25 cellular contexts compared by ENCODE assay signal in genomic region chr12:95718001-95718400, GRCh38.
DNase-seq lines count a peak whose midpoint lies in the region; ATAC-seq, FAIRE-seq and TF ChIP-seq lines count a peak whose summit lies in the region.
"Had no signal": no experiment of that assay in that cellular context is flagged by ENCODE, and none has a peak within 500 bp of the region (broad histone marks: within the 10 kb centered on the region; RNA-seq: fewer than 3 reads in every experiment).

No MANE protein-coding gene starts in this region.

- FAIRE-seq in bronchial epithelial cell (lab: Jason Lieb, UNC), result no peak

- H3K4me1 Mint-ChIP-seq in nephron, result peaks cover 15% of the 10 kb centered on the region
- H3K4me1 Mint-ChIP-seq: stimulated activated memory B cell treated with anti-CD40 and anti-IgM and Interleukin-4, amounts not matched to agents 10 μg/mL and 1 μg/mL and 100 μg/mL, for 72 hours had no signal

- no peak overlapping the region for H3K4me3 Mint-ChIP-seq in nephron
- H3K4me3 Mint-ChIP-seq: activated CD8-positive, alpha-beta T cell treated with anti-CD3 and anti-CD28 coated beads, Interleukin-2, amount 10 ng/mL, durations not matched to agents 7 days and 5 days; CD4-positive, alpha-beta T cell; dendritic cell treated with granulocyte-macrophage colony-stimulating factor and Interleukin-4, amounts not matched to agents 40 ng/mL and 50 ng/mL, for 4 days; stimulated activated memory B cell treated with anti-CD40 and anti-IgM and Interleukin-4, amounts not matched to agents 10 μg/mL and 1 μg/mL and 100 μg/mL, for 72 hours had no signal

- peak overlapping the region; percentile 71 to 95 (median 78) for H3K27ac Mint-ChIP-seq in nephron
- H3K27ac Mint-ChIP-seq: activated CD8-positive, alpha-beta T cell treated with anti-CD3 and anti-CD28 coated beads, Interleukin-2, amount 10 ng/mL, durations not matched to agents 7 days and 5 days; CD4-positive, alpha-beta T cell; dendritic cell treated with granulocyte-macrophage colony-stimulating factor and Interleukin-4, amounts not matched to agents 40 ng/mL and 50 ng/mL, for 4 days; stimulated activated memory B cell treated with anti-CD40 and anti-IgM and Interleukin-4, amounts not matched to agents 10 μg/mL and 1 μg/mL and 100 μg/mL, for 72 hours had no signal

- H3K27me3 ChIP-seq in bronchial epithelial cell (ENCODE audit: control insufficient read depth, insufficient read depth, low read length), result no peaks in the 10 kb centered on the region
- H3K27me3 ChIP-seq: adrenal gland, cardiac muscle cell, MG63, uterus had no signal

- no peak for ATAC-seq in HG03460 (IDR thresholded peaks at IDR 0.05; ENCODE audit: unreplicated experiment)
- ATAC-seq: activated CD8-positive, alpha-beta T cell treated with anti-CD3 and anti-CD28 coated beads, Interleukin-2, amount 10 ng/mL, durations not matched to agents 7 days and 5 days; stimulated activated memory B cell treated with anti-CD40 and anti-IgM and Interleukin-4, amounts not matched to agents 10 μg/mL and 1 μg/mL and 100 μg/mL, for 72 hours had no signal

- H3K4me3 ChIP-seq in bronchial epithelial cell (ENCODE audit: low read depth, low read length), result no peak overlapping the region
- H3K4me3 ChIP-seq: adrenal gland, cardiac muscle cell, MG63, uterus had no signal

- DNase-seq in HT-29 (ENCODE audit: low spot score), result peak; percentile 76
- DNase-seq in bronchial epithelial cell (ENCODE audit: low read depth), result peak; percentile 15
- DNase-seq in inferior parietal cortex (ENCODE audit: extremely low spot score), result no peak
- DNase-seq in D341Med (ENCODE audit: low spot score), result no peak
- DNase-seq: activated CD4-positive, alpha-beta T cell treated with anti-CD3 and anti-CD28 coated beads for 1 hour; activated CD8-positive, alpha-beta T cell treated with anti-CD3 and anti-CD28 coated beads, Interleukin-2, amount 10 ng/mL, durations not matched to agents 7 days and 5 days; activated naive CD4-positive, alpha-beta T cell; adrenal gland; CD4-positive, alpha-beta T cell; HCEC 1CT; mesendoderm; MG63; NCI-H1417; NCI-H2081 treated with DMSO at 0.1 percent for 48 hours; NCI-H345; NCI-H748 treated with DMSO at 0.1 percent for 48 hours; SHP77; stimulated activated CD4-positive, alpha-beta T cell treated with anti-CD3 and anti-CD28 coated beads, Interleukin-4, amount 100 ng/mL, for 1 hour; uterus had no signal

- no peak for TF ChIP-seq CTCF in C4-2B (conservative IDR thresholded peaks at IDR 0.05)
- no peak for TF ChIP-seq CTCF in bronchial epithelial cell (IDR thresholded peaks at IDR 0.05; ENCODE audit: insufficient read depth, low read length, severe bottlenecking)
- no peak for TF ChIP-seq CTCF in nephron (IDR thresholded peaks at IDR 0.05; ENCODE audit: unreplicated experiment in 3 of 3)

- H3K36me3 Mint-ChIP-seq in nephron (ENCODE audit: low read depth), result no peaks in the 10 kb centered on the region
- H3K36me3 Mint-ChIP-seq: stimulated activated memory B cell treated with anti-CD40 and anti-IgM and Interleukin-4, amounts not matched to agents 10 μg/mL and 1 μg/mL and 100 μg/mL, for 72 hours had no signal

- peak overlapping the region; percentile 35; the same call in 1 of the 2 replicates for H3K27ac ChIP-seq in C4-2B
- H3K27ac ChIP-seq: cardiac muscle cell, uterus had no signal

- H3K9me3 Mint-ChIP-seq in nephron, result no peaks in the 10 kb centered on the region
- H3K9me3 Mint-ChIP-seq: CD4-positive, alpha-beta T cell; dendritic cell treated with granulocyte-macrophage colony-stimulating factor and Interleukin-4, amounts not matched to agents 40 ng/mL and 50 ng/mL, for 4 days; stimulated activated memory B cell treated with anti-CD40 and anti-IgM and Interleukin-4, amounts not matched to agents 10 μg/mL and 1 μg/mL and 100 μg/mL, for 72 hours had no signal

- no peaks in the 10 kb centered on the region for H3K27me3 Mint-ChIP-seq in nephron (ENCODE audit: low read depth)

- no peaks in the 10 kb centered on the region for H3K36me3 ChIP-seq in bronchial epithelial cell (ENCODE audit: control insufficient read depth, insufficient read depth, low read length)
- H3K36me3 ChIP-seq: adrenal gland, cardiac muscle cell, uterus had no signal

Comparison
In these comparisons a context has a peak if more than half of its experiments do, and no peak if none do; other contexts are left out.
1. DNase-seq: peak in HT-29 (single experiment) and bronchial epithelial cell (single experiment); none in inferior parietal cortex (single experiment) and D341Med (single experiment).